ENCODE assay signal across 1 cellular context in genomic region chr4:73692284-73692683, GRCh38.
TF ChIP-seq lines count a peak whose summit lies in the region.

No MANE protein-coding gene starts in this region.

TF ChIP-seq in A549, 52 proteins besides CTCF, POLR2A, EP300 and RAD21 (continued from another document):
- TF ChIP-seq, protein P1, sequence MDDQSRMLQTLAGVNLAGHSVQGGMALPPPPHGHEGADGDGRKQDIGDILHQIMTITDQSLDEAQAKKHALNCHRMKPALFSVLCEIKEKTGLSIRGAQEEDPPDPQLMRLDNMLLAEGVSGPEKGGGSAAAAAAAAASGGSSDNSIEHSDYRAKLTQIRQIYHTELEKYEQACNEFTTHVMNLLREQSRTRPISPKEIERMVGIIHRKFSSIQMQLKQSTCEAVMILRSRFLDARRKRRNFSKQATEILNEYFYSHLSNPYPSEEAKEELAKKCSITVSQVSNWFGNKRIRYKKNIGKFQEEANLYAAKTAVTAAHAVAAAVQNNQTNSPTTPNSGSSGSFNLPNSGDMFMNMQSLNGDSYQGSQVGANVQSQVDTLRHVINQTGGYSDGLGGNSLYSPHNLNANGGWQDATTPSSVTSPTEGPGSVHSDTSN (IDR thresholded peaks at IDR 0.05), result no peak
- no peak for TF ChIP-seq CEBPB (IDR thresholded peaks at IDR 0.05)
- TF ChIP-seq FOSB (CRISPR knock-in tag; IDR thresholded peaks at IDR 0.05), result no peak
- TF ChIP-seq GATA3 (IDR thresholded peaks at IDR 0.05; ENCODE audit: borderline replicate concordance), result no peak
- TF ChIP-seq TFCP2L1 (CRISPR knock-in tag; IDR thresholded peaks at IDR 0.05), result no peak
- no peak for TF ChIP-seq E2F6 (IDR thresholded peaks at IDR 0.05; ENCODE audit: borderline replicate concordance, low read depth)
- no peak for TF ChIP-seq HOXB13 (CRISPR knock-in tag; IDR thresholded peaks at IDR 0.05; ENCODE audit: low read depth)
- no peak for TF ChIP-seq SREBF2 (IDR thresholded peaks at IDR 0.05)
- TF ChIP-seq ESRRA (IDR thresholded peaks at IDR 0.05; ENCODE audit: borderline replicate concordance, low read length), result no peak
- TF ChIP-seq, protein P2, sequence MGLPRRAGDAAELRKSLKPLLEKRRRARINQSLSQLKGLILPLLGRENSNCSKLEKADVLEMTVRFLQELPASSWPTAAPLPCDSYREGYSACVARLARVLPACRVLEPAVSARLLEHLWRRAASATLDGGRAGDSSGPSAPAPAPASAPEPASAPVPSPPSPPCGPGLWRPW (IDR thresholded peaks at IDR 0.05), result no peak
